ENCODE assay signal across 13 cellular contexts in the genomic region with DNA sequence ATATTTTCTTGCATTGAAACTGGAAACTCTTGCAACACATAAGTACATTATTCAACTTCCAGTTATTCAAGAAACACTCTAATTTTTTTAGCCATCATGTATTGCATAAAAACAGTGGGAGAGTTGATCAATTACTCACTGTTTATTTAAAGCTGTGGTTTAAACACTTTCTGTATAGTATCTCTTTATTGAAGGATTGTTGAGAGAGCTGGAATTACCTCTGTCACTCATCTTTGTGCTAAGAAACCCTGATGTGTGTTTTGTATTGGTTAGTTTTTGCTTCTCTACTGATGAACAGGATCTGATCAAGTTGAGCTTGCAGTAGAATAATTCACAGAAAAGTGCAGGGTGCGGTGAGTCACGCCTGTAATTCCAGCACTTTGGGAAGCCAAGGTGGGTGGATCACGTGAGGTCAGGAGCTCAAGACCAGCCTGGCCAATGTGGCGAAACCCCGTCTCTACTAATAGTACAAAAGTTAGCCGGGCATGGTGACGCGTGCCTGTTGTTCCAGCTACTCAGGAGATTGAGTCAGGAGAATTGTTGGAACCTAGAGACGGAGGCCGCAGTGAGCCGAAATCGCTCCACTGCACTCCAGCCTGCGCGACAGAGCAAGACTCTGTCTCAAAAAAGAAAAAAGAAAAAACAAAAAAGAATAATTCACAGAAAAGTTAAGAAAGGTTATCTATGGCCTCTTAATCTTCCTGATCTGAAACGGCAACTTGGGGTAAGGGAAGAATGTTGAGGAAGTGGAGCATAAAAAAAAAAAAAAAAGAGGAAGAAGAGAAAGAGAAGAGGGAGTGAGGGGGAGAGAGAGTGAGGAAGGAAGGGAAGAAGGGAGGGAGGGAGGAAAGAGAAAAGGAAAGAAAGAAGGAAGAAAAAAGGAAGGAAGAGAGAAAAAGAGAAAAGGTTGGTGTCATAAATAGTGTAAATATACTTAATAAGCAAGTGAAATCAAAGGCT.
DNase-seq lines count a peak whose midpoint lies in the region; ATAC-seq and TF ChIP-seq lines count a peak whose summit lies in the region.
"Had no signal": no experiment of that assay in that cellular context is flagged by ENCODE, and none has a peak within 500 bp of the region (broad histone marks: within the 10 kb centered on the region; RNA-seq: fewer than 3 reads in every experiment).

No MANE protein-coding gene starts in this region.

- BruUV-seq in Panc1 (replicated peaks; lab: Mats Ljungman, UMichigan), result no TSS peak

- intact Hi-C loops in Panc1 (cut with micrococcal nuclease; ENCODE audit: unreplicated experiment) (no loop called here), thyroid gland (cut with DNase I) (no loop called here)

- H3K27ac ChIP-seq in Panc1 (ENCODE audit: low read length) (0 out of 2 replicates have a peak overlapping the region, but pooled peaks have one; percentile 2), esophagus (ENCODE audit: low read depth in 2 of 2, low read length in 1 of 2) (peak overlapping the region; percentile 14 to 71), thyroid gland (no peak overlapping the region)
- H3K27ac ChIP-seq: 22Rv1, tibial artery had no signal

- peak; percentile 76 for DNase-seq in NOMO-1 treated with DMSO at 0.1 percent for 48 hours (lab: John Stamatoyannopoulos, UW; ENCODE audit: unreplicated experiment)
- DNase-seq in NOMO-1 treated with dmso at 0.1 percent for 144 hours (lab: John Stamatoyannopoulos, UW; ENCODE audit: unreplicated experiment), result no peak
- DNase-seq in Panc1 (ENCODE audit: low read depth, low spot score), result no peak
- DNase-seq in thyroid gland, result peak; percentile 10 to 49
- no peak for DNase-seq in NCI-H1930 (lab: John Stamatoyannopoulos, UW)
- DNase-seq: activated T-cell treated with anti-CD3 and anti-CD28 coated beads, Interleukin-2, amount 50 U/mL, for 1 hour; NCI-H82; T-helper 9 cell; tibial artery had no signal

- peaks cover 5% of the 10 kb centered on the region; the same call in 1 of the 2 replicates for H3K4me1 ChIP-seq in Panc1 (ENCODE audit: control insufficient read depth, insufficient read depth, low read length)
- H3K4me1 ChIP-seq in esophagus (ENCODE audit: control insufficient read depth in 2 of 2, insufficient read depth in 2 of 2, low read length in 1 of 2), result no peaks in the 10 kb centered on the region
- H3K4me1 ChIP-seq in thyroid gland, result no peaks in the 10 kb centered on the region
- H3K4me1 ChIP-seq: tibial artery had no signal

- ATAC-seq in Panc1 (peak; percentile 73), GM21447 (IDR thresholded peaks at IDR 0.05; ENCODE audit: unreplicated experiment) (no peak), HG03521 (IDR thresholded peaks at IDR 0.05; ENCODE audit: unreplicated experiment) (no peak)

- TF ChIP-seq CTCF in Panc1 (IDR thresholded peaks at IDR 0.05), result no peak
- TF ChIP-seq CTCF in thyroid gland (IDR thresholded peaks at IDR 0.05), result no peak

- TF ChIP-seq POLR2A in thyroid gland (IDR thresholded peaks at IDR 0.05), result no peak

- CTCF ChIA-PET in Panc1 (lab: Charles Lee), result no interaction called here

- no peaks in the 10 kb centered on the region for H3K27me3 ChIP-seq in Panc1 (ENCODE audit: control insufficient read depth, insufficient read depth, low read length)
- no peaks in the 10 kb centered on the region for H3K27me3 ChIP-seq in esophagus (ENCODE audit: control insufficient read depth in 1 of 2, insufficient read depth in 2 of 2, low read length in 2 of 2)
- H3K27me3 ChIP-seq in thyroid gland, result no peaks in the 10 kb centered on the region
- H3K27me3 ChIP-seq: tibial artery had no signal

- in situ Hi-C loops in Panc1 (cut with HindIII; ENCODE audit: low pct_unique_long_range_greater_than_20kb, low sequenced_read_pairs), result no loop called here

- H3K9me3 ChIP-seq in Panc1 (ENCODE audit: control insufficient read depth, insufficient read depth, low read depth, low read length) (no peaks in the 10 kb centered on the region), esophagus (ENCODE audit: control insufficient read depth in 2 of 2, insufficient read depth in 1 of 2, low read depth in 1 of 2, low read length in 1 of 2) (peaks cover 0 to under 1% of the 10 kb centered on the region in 2 donors), thyroid gland (no peaks in the 10 kb centered on the region)

- POLR2A ChIA-PET in Panc1 (lab: Charles Lee), result no interaction called here

- WGBS in esophagus, 2 donors, result 73 to 80% methylated on average over 15 of the region's 15 CpGs
- WGBS in thyroid gland, 2 donors, result 71 to 89% methylated on average over 15 of the region's 15 CpGs

- no peaks in the 10 kb centered on the region for H3K36me3 ChIP-seq in Panc1 (ENCODE audit: control insufficient read depth, insufficient read depth, low read length)
- H3K36me3 ChIP-seq in esophagus (ENCODE audit: control insufficient read depth in 2 of 2, insufficient read depth in 2 of 2, low read length in 1 of 2), result no peaks in the 10 kb centered on the region
- no peaks in the 10 kb centered on the region for H3K36me3 ChIP-seq in thyroid gland
- H3K36me3 ChIP-seq: tibial artery had no signal

- peak overlapping the region in 1 of 2 experiments; percentile 39; a peak in 2 of 4 replicates for H3K4me3 ChIP-seq in Panc1 (ENCODE audit: low read depth in 2 of 2, low read length in 2 of 2)
- no peak overlapping the region for H3K4me3 ChIP-seq in esophagus (ENCODE audit: low read depth in 1 of 2, low read length in 2 of 2)
- no peak overlapping the region for H3K4me3 ChIP-seq in thyroid gland (replicated peaks in 1 of 3)
- H3K4me3 ChIP-seq: tibial artery had no signal

Comparison
In these comparisons a context has a peak if more than half of its experiments do, and no peak if none do; other contexts are left out.
1. DNase-seq: peak in NOMO-1 treated with DMSO at 0.1 percent for 48 hours (single experiment) and thyroid gland (2 of 2); none in NOMO-1 treated with dmso at 0.1 percent for 144 hours (single experiment), Panc1 (single experiment) and NCI-H1930 (0 of 2).
2. H3K27ac ChIP-seq: peak in Panc1 (single experiment) and esophagus (2 of 2); none in thyroid gland (0 of 3).